Comparison of ENCODE assay signal across 18 cellular contexts in genomic region chr2:159760321-159760720, GRCh38. TPM values are rescaled to one million over a fixed set of nuclear protein-coding genes. Genes with fewer than 3 reads are reported as not detected.
DNase-seq lines count a peak whose midpoint lies in the region; ATAC-seq and TF ChIP-seq lines count a peak whose summit lies in the region.
"Had no signal": no experiment of that assay in that cellular context is flagged by ENCODE, and none has a peak within 500 bp of the region (broad histone marks: within the 10 kb centered on the region; RNA-seq: fewer than 3 reads in every experiment).

No MANE protein-coding gene starts in this region.

- H2AFZ ChIP-seq in GM23248: no peak overlapping the region

- H3K9me2 ChIP-seq in GM23248 (ENCODE audit: insufficient read depth): no peaks in the 10 kb centered on the region

- peaks cover 9% of the 10 kb centered on the region for H3K4me1 Mint-ChIP-seq in CD4-positive, alpha-beta T cell (ENCODE audit: low read depth)
- peaks cover 3 to 30% of the 10 kb centered on the region in 2 donors for H3K4me1 Mint-ChIP-seq in effector memory CD8-positive, alpha-beta T cell (ENCODE audit: low read depth in 2 of 2)
- H3K4me1 Mint-ChIP-seq: B cell had no signal

- H3K4me3 ChIP-seq in GM23248 (no peak overlapping the region), sigmoid colon (no peak overlapping the region)

- peaks cover 71% of the 10 kb centered on the region for H3K36me3 ChIP-seq in GM23248 (ENCODE audit: low read depth)
- H3K36me3 ChIP-seq in sigmoid colon: peaks cover 0 to 86% (median 11%) of the 10 kb centered on the region in 4 donors

- H3K4me1 ChIP-seq in GM23248 (ENCODE audit: insufficient read depth) (peaks cover 22% of the 10 kb centered on the region), sigmoid colon (peaks cover 0 to 15% (median 9%) of the 10 kb centered on the region in 4 donors)

- H3K79me2 ChIP-seq in GM23248 (ENCODE audit: insufficient read depth): peaks cover 98% of the 10 kb centered on the region

- H3K36me3 Mint-ChIP-seq in CD4-positive, alpha-beta T cell (ENCODE audit: low read depth): peaks cover 80% of the 10 kb centered on the region
- H3K36me3 Mint-ChIP-seq in effector memory CD8-positive, alpha-beta T cell (ENCODE audit: insufficient read depth): peaks cover 78% of the 10 kb centered on the region

- no peak overlapping the region for H3K9ac ChIP-seq in GM23248

- intact Hi-C loops in CD4-positive, alpha-beta T cell (cut with DNase I, micrococcal nuclease): no loop called here
- intact Hi-C loops in sigmoid colon (cut with DNase I): no loop called here

- peaks cover 39% of the 10 kb centered on the region for H3F3A ChIP-seq in GM23248 (ENCODE audit: insufficient read depth)

- POLR2A ChIA-PET in CD4-positive, alpha-beta T cell (lab: Charles Lee): interaction anchor here (1.5 kb wide), 1 partner anchor 48 kb away, joined by 6 read pairs; the partner anchor contains the start of gene MARCHF7

- no peaks in the 10 kb centered on the region for H3K27me3 ChIP-seq in CD4-positive, alpha-beta T cell (ENCODE audit: control insufficient read depth, insufficient read depth, low read length)
- no peaks in the 10 kb centered on the region for H3K27me3 ChIP-seq in GM23248 (replicated peaks; ENCODE audit: insufficient read depth)
- no peaks in the 10 kb centered on the region for H3K27me3 ChIP-seq in sigmoid colon

- H3K4me2 ChIP-seq in GM23248 (ENCODE audit: unreplicated experiment): no peak overlapping the region

- no peak for TF ChIP-seq POLR2A in sigmoid colon (IDR thresholded peaks at IDR 0.05)

- ATAC-seq in CD4-positive, alpha-beta T cell (ENCODE audit: poor library complexity): no peak
- ATAC-seq in effector memory CD8-positive, alpha-beta T cell (replicated peaks): no peak
- ATAC-seq: Panc1 had no signal

- no peak for TF ChIP-seq EP300 in sigmoid colon (IDR thresholded peaks at IDR 0.05)

- H3K9me3 ChIP-seq in CD4-positive, alpha-beta T cell (ENCODE audit: control insufficient read depth, low read length): no peaks in the 10 kb centered on the region
- no peaks in the 10 kb centered on the region for H3K9me3 ChIP-seq in GM23248 (ENCODE audit: low read depth)
- H3K9me3 ChIP-seq in sigmoid colon: no peaks in the 10 kb centered on the region

- peak overlapping the region; percentile 31 for H3K27ac Mint-ChIP-seq in CD4-positive, alpha-beta T cell
- H3K27ac Mint-ChIP-seq in effector memory CD8-positive, alpha-beta T cell: peak overlapping the region; percentile 74 to 80
- H3K27ac Mint-ChIP-seq: B cell had no signal

- in situ Hi-C loops in GM23248 (cut with MboI): no loop called here

- CTCF ChIA-PET in CD4-positive, alpha-beta T cell (lab: Charles Lee): interaction anchor here (1.6 kb wide), 1 partner anchor 9 kb away, joined by 4 read pairs; no protein-coding TSS in a partner anchor

- no peaks in the 10 kb centered on the region for H3K9me3 Mint-ChIP-seq in CD4-positive, alpha-beta T cell
- no peaks in the 10 kb centered on the region for H3K9me3 Mint-ChIP-seq in effector memory CD8-positive, alpha-beta T cell

- no peak for DNase-seq in CD4-positive, alpha-beta T cell
- DNase-seq in GM23248 (peak; percentile 31), myocyte (ENCODE audit: low read depth) (peak; percentile 20), NCI-H82 treated with DMSO at 0.1 percent for 48 hours (lab: John Stamatoyannopoulos, UW; ENCODE audit: unreplicated experiment) (no peak), sigmoid colon (no peak), retina (no peak), AML-193 (lab: John Stamatoyannopoulos, UW) (no peak)
- DNase-seq in effector memory CD8-positive, alpha-beta T cell: no peak
- DNase-seq: ACHN, GF-D8, H7, KBM-7, NCI-H1092, NCI-H2171, NCI-H774, SHP77 had no signal

- H3K27ac ChIP-seq in CD4-positive, alpha-beta T cell (ENCODE audit: low read depth, low read length): no peak overlapping the region
- H3K27ac ChIP-seq in GM23248 (no peak overlapping the region), sigmoid colon (no peak overlapping the region)

- no peak overlapping the region for H3K4me3 Mint-ChIP-seq in CD4-positive, alpha-beta T cell
- H3K4me3 Mint-ChIP-seq in effector memory CD8-positive, alpha-beta T cell: no peak overlapping the region
- H3K4me3 Mint-ChIP-seq: B cell had no signal

- H3K27me3 Mint-ChIP-seq in CD4-positive, alpha-beta T cell: no peaks in the 10 kb centered on the region
- no peaks in the 10 kb centered on the region for H3K27me3 Mint-ChIP-seq in effector memory CD8-positive, alpha-beta T cell
- H3K27me3 Mint-ChIP-seq: B cell had no signal

- TF ChIP-seq CTCF in CD4-positive, alpha-beta T cell (IDR thresholded peaks at IDR 0.05): no peak
- TF ChIP-seq CTCF in sigmoid colon (IDR thresholded peaks at IDR 0.05): no peak

- peaks cover 4% of the 10 kb centered on the region; the same call in 1 of the 2 replicates for H4K20me1 ChIP-seq in GM23248 (ENCODE audit: insufficient read depth)

RNA-seq across cellular contexts. Expression of gene CD302, which starts 37.7 kb away (rescaled TPM):
- total RNA-seq in CD4-positive, alpha-beta T cell: 1 to 10 TPM; 1.0 to 1.1 TPM
- total RNA-seq in GM23248 (2014; rRNA removed; shearing (Covaris generic)): 8.0 and 13.9 TPM in 2 replicates
- 9.9 and 10.5 TPM in 2 replicates for polyA plus RNA-seq in GM23248 (2016; fragmentation: Nextera tagmentation; extraction: Ambion mirVana)
- total RNA-seq in myocyte: 5.7 and 6.3 TPM in 2 replicates
- 2.7 TPM for polyA plus RNA-seq in myocyte (2012)
- total RNA-seq in sigmoid colon: 10 to 100 TPM; 42.4 to 67.6 (median 53.6) TPM
- polyA plus RNA-seq in sigmoid colon: 10 to 100 TPM in 2 of 3 donors, 1 to 10 TPM in 1; 9.0 to 17.4 (median 10.3) TPM

RNA-seq across cellular contexts. Expression of gene MARCHF7, which starts 48.0 kb away (rescaled TPM):
- 10 to 100 TPM; 58.1 to 61.4 TPM for total RNA-seq in CD4-positive, alpha-beta T cell
- total RNA-seq in GM23248 (2014; rRNA removed; shearing (Covaris generic)): 99.3 and 118 TPM in 2 replicates
- polyA plus RNA-seq in GM23248 (2016; fragmentation: Nextera tagmentation; extraction: Ambion mirVana) (92.7 and 97.3 TPM in 2 replicates), sigmoid colon (10 to 100 TPM; 21.0 to 35.5 (median 28.2) TPM)
- total RNA-seq in myocyte (124 and 167 TPM in 2 replicates), sigmoid colon (100 to 1,000 TPM in 2 of 4 donors, 10 to 100 TPM in 2; 89.9 to 112 (median 103) TPM)
- polyA plus RNA-seq in myocyte (2012): 32.9 TPM

Comparison
In these comparisons a context has a peak if more than half of its experiments do, and no peak if none do; other contexts are left out.
1. DNase-seq: peak in GM23248 (single experiment) and myocyte (single experiment); none in CD4-positive, alpha-beta T cell (0 of 10), effector memory CD8-positive, alpha-beta T cell (0 of 3), NCI-H82 treated with DMSO at 0.1 percent for 48 hours (single experiment), sigmoid colon (single experiment), retina (single experiment) and AML-193 (0 of 2).